20 cellular contexts compared by ENCODE assay signal in genomic region chr2:100238471-100238870, GRCh38.
"Had no signal": no experiment of that assay in that cellular context is flagged by ENCODE, and none has a peak within 500 bp of the region (broad histone marks: within the 10 kb centered on the region; RNA-seq: fewer than 3 reads in every experiment).

No MANE protein-coding gene starts in this region.

- FAIRE-seq: pancreas had no signal

- H3K9me3 ChIP-seq: body of pancreas, neutrophil, pancreas, tibial artery had no signal

- H3K4me3 ChIP-seq: body of pancreas, cardiac muscle cell, pancreas, tibial artery had no signal

- H3K4me1 ChIP-seq: body of pancreas, pancreas had no signal

- H3K27me3 Mint-ChIP-seq: activated naive CD4-positive, alpha-beta T cell treated with anti-CD3 and anti-CD28 coated beads, Interleukin-2, amount 50 U/mL, for 24 hours; stimulated activated naive CD8-positive, alpha-beta T cell treated with anti-CD3 and anti-CD28 coated beads, Interleukin-15, amount 100 ng/mL, for 72 hours had no signal

- ATAC-seq: body of pancreas; left ventricle myocardium superior; pancreas; stimulated activated effector memory CD8-positive, alpha-beta T cell treated with anti-CD3 and anti-CD28 coated beads, Interleukin-12 subunit alpha, Interleukin-12 subunit beta, amount 100 ng/mL, for 72 hours; stimulated activated naive CD8-positive, alpha-beta T cell treated with anti-CD3 and anti-CD28 coated beads, Interleukin-15, amount 100 ng/mL, for 72 hours had no signal

- H3K36me3 ChIP-seq: cardiac muscle cell, neutrophil, pancreas, tibial artery had no signal

- H3K36me3 Mint-ChIP-seq: activated naive CD4-positive, alpha-beta T cell treated with anti-CD3 and anti-CD28 coated beads, Interleukin-2, amount 50 U/mL, for 24 hours; natural killer cell treated with Interleukin-12 subunit alpha and Interleukin-12 subunit beta and Interleukin-15 and Interleukin-18, amount 100 ng/mL, for 72 hours; stimulated activated effector memory CD8-positive, alpha-beta T cell treated with anti-CD3 and anti-CD28 coated beads, Interleukin-12 subunit alpha, Interleukin-12 subunit beta, amount 100 ng/mL, for 72 hours had no signal

- H3K27me3 ChIP-seq: body of pancreas, cardiac muscle cell, neutrophil, pancreas, tibial artery had no signal

- DNase-seq: activated CD4-positive, alpha-beta T cell treated with anti-CD3 and anti-CD28 coated beads for 1 hour; activated gamma-delta T cell treated with Interleukin-2 at 50 U/mL for 16 hours; activated T-cell treated with anti-CD3 and anti-CD28 coated beads, Interleukin-2, amount 50 U/mL, for 1 hour; anterior cingulate cortex; body of pancreas; effector CD4-positive, alpha-beta T cell; foreskin fibroblast; left ventricle myocardium superior; mammary epithelial cell; pancreas; stimulated activated CD4-positive, alpha-beta T cell treated with anti-CD3 and anti-CD28 coated beads, Interleukin-2, amount 100 ng/mL, for 24 hours; stimulated activated naive CD8-positive, alpha-beta T cell treated with anti-CD3 and anti-CD28 coated beads, Interleukin-15, amount 100 ng/mL, for 72 hours; T-helper 9 cell; tibial artery had no signal

- H3K27ac ChIP-seq: body of pancreas, cardiac muscle cell, neutrophil, pancreas, tibial artery had no signal

- H3K27ac Mint-ChIP-seq: activated naive CD4-positive, alpha-beta T cell treated with anti-CD3 and anti-CD28 coated beads, Interleukin-2, amount 50 U/mL, for 24 hours; dendritic cell treated with granulocyte-macrophage colony-stimulating factor and Interleukin-4, amounts not matched to agents 40 ng/mL and 50 ng/mL, for 4 days; natural killer cell treated with Interleukin-12 subunit alpha and Interleukin-12 subunit beta and Interleukin-15 and Interleukin-18, amount 100 ng/mL, for 72 hours; stimulated activated effector memory CD8-positive, alpha-beta T cell treated with anti-CD3 and anti-CD28 coated beads, Interleukin-12 subunit alpha, Interleukin-12 subunit beta, amount 100 ng/mL, for 72 hours; stimulated activated naive CD8-positive, alpha-beta T cell treated with anti-CD3 and anti-CD28 coated beads, Interleukin-15, amount 100 ng/mL, for 72 hours had no signal

- H3K4me3 Mint-ChIP-seq: activated naive CD4-positive, alpha-beta T cell treated with anti-CD3 and anti-CD28 coated beads, Interleukin-2, amount 50 U/mL, for 24 hours; dendritic cell treated with granulocyte-macrophage colony-stimulating factor and Interleukin-4, amounts not matched to agents 40 ng/mL and 50 ng/mL, for 4 days; natural killer cell treated with Interleukin-12 subunit alpha and Interleukin-12 subunit beta and Interleukin-15 and Interleukin-18, amount 100 ng/mL, for 72 hours; stimulated activated effector memory CD8-positive, alpha-beta T cell treated with anti-CD3 and anti-CD28 coated beads, Interleukin-12 subunit alpha, Interleukin-12 subunit beta, amount 100 ng/mL, for 72 hours; stimulated activated naive CD8-positive, alpha-beta T cell treated with anti-CD3 and anti-CD28 coated beads, Interleukin-15, amount 100 ng/mL, for 72 hours had no signal
